Comparison of ENCODE assay signal across 21 cellular contexts in the genomic region with DNA sequence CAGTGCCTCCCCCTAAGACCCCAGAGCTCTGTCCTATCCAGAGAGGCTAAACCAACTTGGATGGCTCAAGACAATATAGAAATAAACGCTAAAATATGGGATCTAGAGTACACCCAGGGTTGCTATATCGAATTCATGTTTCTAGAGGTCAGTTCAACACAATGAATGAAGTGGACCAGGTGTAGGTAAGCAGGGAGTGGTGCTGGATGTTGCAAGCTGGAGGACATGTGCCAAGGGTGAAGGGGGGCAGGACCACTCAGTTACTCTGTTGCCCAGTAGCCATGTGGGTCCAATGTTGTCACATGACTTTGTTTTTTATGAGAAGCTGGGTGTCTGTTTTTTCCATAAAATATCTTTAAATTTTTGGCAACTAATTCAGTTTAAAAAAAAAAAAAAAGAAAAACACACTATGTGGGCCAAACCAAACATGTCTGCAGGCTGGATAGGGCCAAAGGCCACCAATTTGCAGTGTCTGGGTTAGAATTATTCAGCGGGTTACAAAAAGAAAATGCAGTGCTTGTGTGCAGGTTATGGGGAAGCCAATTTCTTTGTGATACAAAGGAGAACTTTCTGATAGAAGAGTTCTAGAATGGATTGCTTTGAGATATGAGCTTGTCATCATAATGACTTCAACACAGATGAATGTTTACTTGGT. TPM values are rescaled to one million over a fixed set of nuclear protein-coding genes. Genes with fewer than 3 reads are reported as not detected.
A peak's percentile ranks its signal among the peaks of the same experiment; 100 is the strongest.
DNase-seq lines count a peak whose midpoint lies in the region; ATAC-seq and TF ChIP-seq lines count a peak whose summit lies in the region.
"Had no signal": no experiment of that assay in that cellular context is flagged by ENCODE, and none has a peak within 500 bp of the region (broad histone marks: within the 10 kb centered on the region; RNA-seq: fewer than 3 reads in every experiment).

No MANE protein-coding gene starts in this region.

- H3K27me3 Mint-ChIP-seq in MCF 10A (ENCODE audit: insufficient read depth, unreplicated experiment): no peaks in the 10 kb centered on the region

- no peak overlapping the region for H3K4ac ChIP-seq in mesendoderm (ENCODE audit: low read depth, low read length)

- H4K8ac ChIP-seq in mesendoderm (ENCODE audit: low read depth, low read length): no peak overlapping the region

- H3K4me3 ChIP-seq in breast epithelium: no peak overlapping the region
- no peak overlapping the region for H3K4me3 ChIP-seq in mesendoderm (ENCODE audit: low read length)
- no peak overlapping the region for H3K4me3 ChIP-seq in subcutaneous abdominal adipose tissue (ENCODE audit: low read depth in 1 of 5, low read length in 5 of 5)
- H3K4me3 ChIP-seq: PC-9 had no signal

- peaks cover 31% of the 10 kb centered on the region for H3K79me1 ChIP-seq in mesendoderm (ENCODE audit: low read length)

- no peak for ATAC-seq in HG03039 (IDR thresholded peaks at IDR 0.05; ENCODE audit: unreplicated experiment)

- BruUV-seq in MCF 10A (replicated peaks; lab: Mats Ljungman, UMichigan): no TSS peak

- H3K27ac Mint-ChIP-seq in MCF 10A (ENCODE audit: low read depth, unreplicated experiment): no peak overlapping the region

- POLR2A ChIA-PET in MCF 10A (lab: Yijun Ruan, JAX): interaction anchor here (2.8 kb wide), 1 partner anchor 36 kb away, joined by 10 read pairs; no protein-coding TSS in a partner anchor

- peaks cover 29% of the 10 kb centered on the region for H3K4me1 Mint-ChIP-seq in MCF 10A (ENCODE audit: insufficient read depth, unreplicated experiment)

- H2BK15ac ChIP-seq in mesendoderm (replicated peaks; ENCODE audit: low read depth): no peak overlapping the region

- H2AK5ac ChIP-seq in mesendoderm (ENCODE audit: low read length): no peak overlapping the region

- H3K27me3 ChIP-seq in breast epithelium (no peaks in the 10 kb centered on the region), mesendoderm (ENCODE audit: insufficient read depth, low read length, poor library complexity) (no peaks in the 10 kb centered on the region), subcutaneous abdominal adipose tissue (ENCODE audit: control insufficient read depth in 5 of 5, insufficient read depth in 4 of 5, low read length in 5 of 5) (no peaks in the 10 kb centered on the region)

- H3K36me3 ChIP-seq in breast epithelium: no peaks in the 10 kb centered on the region
- H3K36me3 ChIP-seq in mesendoderm (ENCODE audit: control insufficient read depth, insufficient read depth, low read length): no peaks in the 10 kb centered on the region
- no peaks in the 10 kb centered on the region for H3K36me3 ChIP-seq in subcutaneous abdominal adipose tissue (ENCODE audit: control insufficient read depth in 5 of 5, insufficient read depth in 5 of 5, low read length in 5 of 5)

- H3K23ac ChIP-seq in mesendoderm (ENCODE audit: low read length): no peak overlapping the region

- H3K4me2 ChIP-seq in mesendoderm (ENCODE audit: low read length): no peak overlapping the region
- H3K4me2 ChIP-seq: PC-9 had no signal

- H2BK120ac ChIP-seq in mesendoderm (ENCODE audit: low read depth, low read length): no peak overlapping the region

- DNase-seq in breast epithelium (ENCODE audit: low spot score in 2 of 2) (no peak), MCF 10A (ENCODE audit: unreplicated experiment) (no peak), dermis blood vessel endothelial cell (peak; percentile 63), mesendoderm (no peak), NCI-H774 (lab: John Stamatoyannopoulos, UW) (no peak)
- no peak for DNase-seq in activated CD8-positive, alpha-beta memory T cell treated with anti-CD3 and anti-CD28 coated beads, Interleukin-2, amount 50 U/mL, for 4 hours
- DNase-seq: DMS53, GDM1, KBM-7, NCI-H1092, NCI-H1436, NCI-H187 treated with DMSO at 0.1 percent for 48 hours, NCI-H2107, NCI-H446 treated with DMSO at 0.1 percent for 48 hours, NCI-H526 treated with DMSO at 0.1 percent for 48 hours, PC-9, SHP77 treated with DMSO at 0.1 percent for 48 hours had no signal

- H3K27ac ChIP-seq in breast epithelium (peak overlapping the region; percentile 5 to 17), mesendoderm (ENCODE audit: low read depth, low read length) (no peak overlapping the region), subcutaneous abdominal adipose tissue (ENCODE audit: low read depth, low read length) (peak overlapping the region; percentile 21)
- H3K27ac ChIP-seq: C4-2B, PC-9, RWPE1 had no signal

- no CpG with 5 or more reads among the region's 3 CpGs for WGBS in mesendoderm (ENCODE audit: extremely low coverage, insufficient coverage, low lambda C conversion rate)

- H3K9me3 ChIP-seq in breast epithelium: no peaks in the 10 kb centered on the region
- no peaks in the 10 kb centered on the region for H3K9me3 ChIP-seq in subcutaneous abdominal adipose tissue (ENCODE audit: control insufficient read depth in 5 of 5, low read length in 5 of 5)

- H4K5ac ChIP-seq in mesendoderm (ENCODE audit: low read length): no peak overlapping the region

- no peak for TF ChIP-seq POLR2A in breast epithelium (IDR thresholded peaks at IDR 0.05)

- peaks cover 74% of the 10 kb centered on the region for H3K79me2 ChIP-seq in mesendoderm (ENCODE audit: control insufficient read depth, insufficient read depth, low read length)

- H3K36me3 Mint-ChIP-seq in MCF 10A (ENCODE audit: insufficient read depth, unreplicated experiment): no peaks in the 10 kb centered on the region

- H3K4me1 ChIP-seq in breast epithelium (peaks cover 4 to 17% of the 10 kb centered on the region in 2 donors), mesendoderm (ENCODE audit: control insufficient read depth, low read depth, low read length) (peaks cover 38% of the 10 kb centered on the region), subcutaneous abdominal adipose tissue (ENCODE audit: control insufficient read depth in 5 of 5, insufficient read depth in 5 of 5, low read length in 5 of 5) (peaks cover 5 to 66% (median 48%) of the 10 kb centered on the region in 5 donors)

- peak overlapping the region; percentile 23 for H3K18ac ChIP-seq in mesendoderm (ENCODE audit: low read length)

- H3K56ac ChIP-seq in mesendoderm (ENCODE audit: low read length): no peak overlapping the region

- no peak overlapping the region for H3K9ac ChIP-seq in mesendoderm (ENCODE audit: low read length)
- H3K9ac ChIP-seq in subcutaneous abdominal adipose tissue (ENCODE audit: low read length in 5 of 5): no peak overlapping the region

- CTCF ChIA-PET in MCF 10A (lab: Yijun Ruan, JAX): interaction anchor here (0.6 to 1.5 kb wide), 4 partner anchors 11 to 902 kb away, joined by 4 to 6 read pairs (median 4); no protein-coding TSS in a partner anchor

- TF ChIP-seq CTCF in breast epithelium (IDR thresholded peaks at IDR 0.05) (no peak), MCF 10A (IDR thresholded peaks at IDR 0.05; ENCODE audit: unreplicated experiment) (no peak)

- intact Hi-C loops in breast epithelium (cut with DNase I; ENCODE audit: low total_unique reads) (no loop called here), MCF 10A (cut with micrococcal nuclease) (no loop called here)

- H2BK5ac ChIP-seq in mesendoderm (ENCODE audit: low read length): no peak overlapping the region

- H3K9me3 Mint-ChIP-seq in MCF 10A (ENCODE audit: unreplicated experiment): no peaks in the 10 kb centered on the region

- H3K4me3 Mint-ChIP-seq in MCF 10A (ENCODE audit: unreplicated experiment): no peak overlapping the region

RNA-seq across cellular contexts. Expression of gene CACHD1, which starts 8.8 kb away (rescaled TPM):
- 10 to 100 TPM; 21.6 to 31.9 (median 25.3) TPM for total RNA-seq in breast epithelium
- total RNA-seq in MCF 10A (2022): 2.9 and 3.9 TPM in 2 replicates
- total RNA-seq in dermis blood vessel endothelial cell: 7.3 and 10.9 TPM in 2 replicates
- polyA plus RNA-seq in mesendoderm (2013, experiment 1 of 2): 40.3 TPM
- polyA plus RNA-seq in mesendoderm (2013, experiment 2 of 2): 39.6 TPM
